In genomic region chr16:31452631-31453106, GRCh38 we compare ENCODE assay signal across 9 cellular contexts. TPM values are rescaled to one million over a fixed set of nuclear protein-coding genes. Genes with fewer than 3 reads are reported as not detected.
DNase-seq lines count a peak whose midpoint lies in the region; ATAC-seq, FAIRE-seq and TF ChIP-seq lines count a peak whose summit lies in the region.
"Had no signal": no experiment of that assay in that cellular context is flagged by ENCODE, and none has a peak within 500 bp of the region (broad histone marks: within the 10 kb centered on the region; RNA-seq: fewer than 3 reads in every experiment).

No MANE protein-coding gene starts in this region.

- H3K9ac ChIP-seq in HUES64 (ENCODE audit: low read depth, low read length) (no peak overlapping the region), keratinocyte (ENCODE audit: control insufficient read depth, extremely low read depth, insufficient read depth, low read length) (peak overlapping the region; percentile 62)

- TF ChIP-seq CTCF in body of pancreas (IDR thresholded peaks at IDR 0.05) (no peak), keratinocyte (optimal IDR thresholded peaks at IDR 0.05 in 1 of 3, IDR thresholded peaks at IDR 0.05 in 1 of 3, conservative IDR thresholded peaks at IDR 0.05 in 1 of 3; ENCODE audit: extremely low read depth in 1 of 3, insufficient read depth in 2 of 3, low read length in 3 of 3) (no peak), thoracic aorta (IDR thresholded peaks at IDR 0.05) (no peak), glutamatergic neuron (IDR thresholded peaks at IDR 0.05; ENCODE audit: partially characterized antibody, unreplicated experiment) (no peak)

- no peaks in the 10 kb centered on the region for H3K27me3 ChIP-seq in HUES64 (ENCODE audit: insufficient read depth, low read length)
- H3K27me3 ChIP-seq in body of pancreas, result no peaks in the 10 kb centered on the region
- no peaks in the 10 kb centered on the region for H3K27me3 ChIP-seq in keratinocyte (ENCODE audit: control insufficient read depth, extremely low read depth, insufficient read depth, low read length)
- no peaks in the 10 kb centered on the region for H3K27me3 ChIP-seq in thoracic aorta (replicated peaks; ENCODE audit: insufficient read depth)

- no peak overlapping the region for H2AFZ ChIP-seq in keratinocyte (ENCODE audit: control insufficient read depth, low read length)

- 0 out of 2 replicates have a peak, but pooled peaks cover 4% of the 10 kb centered on the region for H3K36me3 ChIP-seq in HUES64 (ENCODE audit: insufficient read depth, low read length)
- H3K36me3 ChIP-seq in body of pancreas (replicated peaks in 1 of 2; ENCODE audit: insufficient read depth in 1 of 2, low read depth in 2 of 2), result no peaks in the 10 kb centered on the region
- H3K36me3 ChIP-seq in keratinocyte (ENCODE audit: control insufficient read depth in 2 of 2, extremely low read depth in 1 of 2, insufficient read depth in 2 of 2, low read length in 2 of 2), result peaks cover 0 to 15% of the 10 kb centered on the region in 2 experiments
- H3K36me3 ChIP-seq in thoracic aorta, result no peaks in the 10 kb centered on the region

- no peak overlapping the region for H3K4me3 Mint-ChIP-seq in glutamatergic neuron (ENCODE audit: unreplicated experiment)

- H3K36me3 Mint-ChIP-seq in glutamatergic neuron (ENCODE audit: unreplicated experiment), result no peaks in the 10 kb centered on the region

- no peak for DNase-seq in body of pancreas
- no peak for DNase-seq in keratinocyte (ENCODE audit: low read depth, low spot score)
- no peak for DNase-seq in thoracic aorta (ENCODE audit: low spot score)
- DNase-seq in glutamatergic neuron, result no peak
- DNase-seq in DMS153 (lab: John Stamatoyannopoulos, UW), result no peak
- DNase-seq in T-helper 1 cell, result no peak
- DNase-seq in NCI-H1417 (lab: John Stamatoyannopoulos, UW), result no peak
- DNase-seq: NCI-H69 had no signal

- dilution Hi-C loops in keratinocyte (cut with MboI; ENCODE audit: extremely low pct_ligation_motif_present, low sequenced_read_pairs), result no loop called here

- peak overlapping the region; percentile 21; the same call in 1 of the 2 replicates for H3K27ac ChIP-seq in HUES64 (ENCODE audit: low read depth, low read length)
- peak overlapping the region in 2 of 4 donors; percentile 10 to 22 for H3K27ac ChIP-seq in body of pancreas
- H3K27ac ChIP-seq in keratinocyte (ENCODE audit: control insufficient read depth, insufficient read depth, low read length), result peak overlapping the region; percentile 95
- peak overlapping the region; percentile 79 to 82 for H3K27ac ChIP-seq in thoracic aorta

- peaks cover 23% of the 10 kb centered on the region for H3K4me1 Mint-ChIP-seq in glutamatergic neuron (ENCODE audit: low read depth, unreplicated experiment)

- peaks cover 27% of the 10 kb centered on the region for H3K79me2 ChIP-seq in keratinocyte (ENCODE audit: control insufficient read depth, insufficient read depth, low read length)

- peak; percentile 62 for FAIRE-seq in keratinocyte (lab: Jason Lieb, UNC)

- H3K4me3 ChIP-seq in HUES64 (ENCODE audit: low read length) (no peak overlapping the region), body of pancreas (no peak overlapping the region), keratinocyte (ENCODE audit: control insufficient read depth in 2 of 3, extremely low read depth in 1 of 3, insufficient read depth in 2 of 3, low read depth in 1 of 3, low read length in 3 of 3) (peak overlapping the region in 2 of 3 experiments; percentile 15 to 41), thoracic aorta (peak overlapping the region; percentile 40)

- H3K4me2 ChIP-seq in keratinocyte (ENCODE audit: control insufficient read depth, extremely low read depth, insufficient read depth, low read depth, low read length), result peak overlapping the region; percentile 80

- peaks cover 2% of the 10 kb centered on the region for H3K27me3 Mint-ChIP-seq in glutamatergic neuron (ENCODE audit: unreplicated experiment)

- no peaks in the 10 kb centered on the region for H3K9me3 ChIP-seq in HUES64 (ENCODE audit: insufficient read depth, low read depth, low read length)
- no peaks in the 10 kb centered on the region for H3K9me3 ChIP-seq in body of pancreas
- no peaks in the 10 kb centered on the region for H3K9me3 ChIP-seq in keratinocyte (ENCODE audit: control insufficient read depth, low read depth, low read length)
- H3K9me3 ChIP-seq in thoracic aorta, result no peaks in the 10 kb centered on the region

- H3K9me1 ChIP-seq in keratinocyte (ENCODE audit: control insufficient read depth, extremely low read depth, insufficient read depth, low read length), result peaks cover 6% of the 10 kb centered on the region

- peaks cover 8% of the 10 kb centered on the region for H4K20me1 ChIP-seq in keratinocyte (ENCODE audit: control insufficient read depth, extremely low read depth, insufficient read depth, low read length)

- no peak for TF ChIP-seq POLR2A in body of pancreas (IDR thresholded peaks at IDR 0.05)

- H3K4me1 ChIP-seq in HUES64 (ENCODE audit: insufficient read depth, low read length), result peaks cover 27% of the 10 kb centered on the region
- H3K4me1 ChIP-seq in body of pancreas, result peaks cover 56% of the 10 kb centered on the region
- peaks cover 57% of the 10 kb centered on the region for H3K4me1 ChIP-seq in keratinocyte (ENCODE audit: control insufficient read depth, extremely low read depth, insufficient read depth, low read length)
- H3K4me1 ChIP-seq in thoracic aorta (ENCODE audit: control insufficient read depth in 1 of 2, low read depth in 2 of 2), result peaks cover 53 to 63% of the 10 kb centered on the region in 2 donors

- intact Hi-C loops in body of pancreas (cut with DNase I), result no loop called here

- 48% methylated on average over 3 of the region's 3 CpGs for WGBS in HUES64
- 50 to 65% methylated on average over 3 of the region's 3 CpGs for WGBS in body of pancreas, 2 donors

- no peaks in the 10 kb centered on the region for H3K9me3 Mint-ChIP-seq in glutamatergic neuron (ENCODE audit: unreplicated experiment)

- peak; percentile 51 for ATAC-seq in body of pancreas
- ATAC-seq in thoracic aorta (ENCODE audit: insufficient number of reproducible peaks, low FRiP score, low read depth), result peak; percentile 37

- H3K27ac Mint-ChIP-seq in glutamatergic neuron (ENCODE audit: unreplicated experiment), result no peak overlapping the region

RNA-seq across cellular contexts. Expression of gene ARMC5, which starts 6.6 kb away (rescaled TPM):
- polyA plus RNA-seq in HUES64 (2013, experiment 1 of 2), result 6.2 TPM
- 6.7 TPM for polyA plus RNA-seq in HUES64 (2013, experiment 2 of 2)
- total RNA-seq in body of pancreas, result 10 to 100 TPM in 1 of 2 donors, 1 to 10 TPM in 1; 4.2 to 13.2 TPM
- 3.0 to 4.4 TPM (median 3.8 TPM) in 3 replicates for polyA plus RNA-seq in keratinocyte
- polyA plus RNA-seq in keratinocyte (2011; ENCODE audit: low read depth), result 6.1 TPM
- polyA plus RNA-seq in keratinocyte (2011; cell fraction: cytosol; rRNA removed), result 1.2 and 3.6 TPM in 2 replicates
- 8.9 and 12.5 TPM in 2 replicates for polyA plus RNA-seq in keratinocyte (2011; cell fraction: nucleus; rRNA removed)
- 6.2 and 7.6 TPM in 2 replicates for polyA plus RNA-seq in keratinocyte (2012; ENCODE audit: low replicate concordance)
- 1.9 to 10.4 TPM (median 3.2 TPM) in 3 replicates for polyA minus RNA-seq in keratinocyte
- 9.0 TPM for polyA minus RNA-seq in keratinocyte (2011; cell fraction: cytosol; rRNA and poly(A)+ RNA removed)
- 6.1 and 9.2 TPM in 2 replicates for polyA minus RNA-seq in keratinocyte (2011; cell fraction: nucleus; rRNA and poly(A)+ RNA removed)
- total RNA-seq in thoracic aorta, result 10 to 100 TPM in 1 of 2 donors, 1 to 10 TPM in 1; 8.8 to 10.8 TPM
- total RNA-seq in glutamatergic neuron (ENCODE audit: unreplicated experiment), result 15.8 TPM

RNA-seq across cellular contexts. Expression of gene ZNF843, which starts 10.1 kb away (rescaled TPM):
- polyA plus RNA-seq in HUES64 (2013, experiment 1 of 2), result 0.25 TPM
- 0.82 TPM for polyA plus RNA-seq in HUES64 (2013, experiment 2 of 2)
- total RNA-seq in body of pancreas (1 to 10 TPM; 3.6 to 4.7 TPM), thoracic aorta (1 to 10 TPM; 1.1 to 1.9 TPM), glutamatergic neuron (ENCODE audit: unreplicated experiment) (1.1 TPM)
- 0.08 to 0.12 TPM (median 0.10 TPM) in 3 replicates for polyA plus RNA-seq in keratinocyte
- polyA plus RNA-seq in keratinocyte (2011; ENCODE audit: low read depth), result 0.12 TPM
- polyA plus RNA-seq in keratinocyte (2011; cell fraction: cytosol; rRNA removed), result 0.06 and 0.18 TPM in 2 replicates
- polyA plus RNA-seq in keratinocyte (2011; cell fraction: nucleus; rRNA removed), result 0.14 and 0.23 TPM in 2 replicates
- 0.13 and 0.48 TPM in 2 replicates for polyA plus RNA-seq in keratinocyte (2012; ENCODE audit: low replicate concordance)
- polyA minus RNA-seq in keratinocyte, result 0.07 TPM in 1 of 3 replicates, not detected in the others
- polyA minus RNA-seq in keratinocyte (2011; cell fraction: cytosol; rRNA and poly(A)+ RNA removed), result not detected
- 0.32 TPM in 1 of 2 replicates, not detected in the other for polyA minus RNA-seq in keratinocyte (2011; cell fraction: nucleus; rRNA and poly(A)+ RNA removed)

RNA-seq across cellular contexts. Expression of gene TGFB1I1, which starts 19.3 kb away (rescaled TPM):
- 6.2 TPM for polyA plus RNA-seq in HUES64 (2013, experiment 1 of 2)
- 7.0 TPM for polyA plus RNA-seq in HUES64 (2013, experiment 2 of 2)
- total RNA-seq in body of pancreas, result 10 to 100 TPM in 1 of 2 donors, 1 to 10 TPM in 1; 8.6 to 16.6 TPM
- 3.7 to 14.0 TPM (median 5.5 TPM) in 3 replicates for polyA plus RNA-seq in keratinocyte
- polyA plus RNA-seq in keratinocyte (2011; ENCODE audit: low read depth), result 1.1 TPM
- 9.0 and 12.1 TPM in 2 replicates for polyA plus RNA-seq in keratinocyte (2011; cell fraction: cytosol; rRNA removed)
- 11.4 and 14.5 TPM in 2 replicates for polyA plus RNA-seq in keratinocyte (2011; cell fraction: nucleus; rRNA removed)
- polyA plus RNA-seq in keratinocyte (2012; ENCODE audit: low replicate concordance), result 4.3 and 20.4 TPM in 2 replicates
- 4.4 to 17.5 TPM (median 5.2 TPM) in 3 replicates for polyA minus RNA-seq in keratinocyte
- polyA minus RNA-seq in keratinocyte (2011; cell fraction: cytosol; rRNA and poly(A)+ RNA removed), result 17.8 TPM
- 2.8 and 5.0 TPM in 2 replicates for polyA minus RNA-seq in keratinocyte (2011; cell fraction: nucleus; rRNA and poly(A)+ RNA removed)
- total RNA-seq in thoracic aorta, result 100 to 1,000 TPM; 192 to 231 TPM
- total RNA-seq in glutamatergic neuron (ENCODE audit: unreplicated experiment), result 19.2 TPM

RNA-seq across cellular contexts. Expression of gene COX6A2, which starts 24.5 kb away (rescaled TPM):
- polyA plus RNA-seq in HUES64 (2013, experiment 1 of 2), result not detected
- not detected for polyA plus RNA-seq in HUES64 (2013, experiment 2 of 2)
- total RNA-seq in body of pancreas (not detected), thoracic aorta (not detected), glutamatergic neuron (ENCODE audit: unreplicated experiment) (not detected)
- polyA plus RNA-seq in keratinocyte, result not detected in 3 replicates
- polyA plus RNA-seq in keratinocyte (2011; ENCODE audit: low read depth), result not detected
- not detected in 2 replicates for polyA plus RNA-seq in keratinocyte (2011; cell fraction: cytosol; rRNA removed)
- polyA plus RNA-seq in keratinocyte (2011; cell fraction: nucleus; rRNA removed), result not detected in 2 replicates
- polyA plus RNA-seq in keratinocyte (2012; ENCODE audit: low replicate concordance), result not detected in 2 replicates
- not detected in 3 replicates for polyA minus RNA-seq in keratinocyte
- not detected for polyA minus RNA-seq in keratinocyte (2011; cell fraction: cytosol; rRNA and poly(A)+ RNA removed)
- not detected in 2 replicates for polyA minus RNA-seq in keratinocyte (2011; cell fraction: nucleus; rRNA and poly(A)+ RNA removed)

RNA-seq across cellular contexts. Expression of gene SLC5A2, which starts 30.3 kb away (rescaled TPM):
- polyA plus RNA-seq in HUES64 (2013, experiment 1 of 2), result 0.40 TPM
- 0.38 TPM for polyA plus RNA-seq in HUES64 (2013, experiment 2 of 2)
- total RNA-seq in body of pancreas (under 1 TPM in 1 of 2 donors, not detected in 1; 0.26 TPM), thoracic aorta (under 1 TPM in 1 of 2 donors, not detected in 1; 0.85 TPM), glutamatergic neuron (ENCODE audit: unreplicated experiment) (not detected)
- polyA plus RNA-seq in keratinocyte, result 0.03 TPM in 2 of 3 replicates, not detected in the other
- not detected for polyA plus RNA-seq in keratinocyte (2011; ENCODE audit: low read depth)
- not detected in 2 replicates for polyA plus RNA-seq in keratinocyte (2011; cell fraction: cytosol; rRNA removed)
- polyA plus RNA-seq in keratinocyte (2011; cell fraction: nucleus; rRNA removed), result 0.04 TPM in 1 of 2 replicates, not detected in the other
- polyA plus RNA-seq in keratinocyte (2012; ENCODE audit: low replicate concordance), result 0.89 TPM in 1 of 2 replicates, not detected in the other
- polyA minus RNA-seq in keratinocyte, result not detected in 3 replicates
- not detected for polyA minus RNA-seq in keratinocyte (2011; cell fraction: cytosol; rRNA and poly(A)+ RNA removed)
- polyA minus RNA-seq in keratinocyte (2011; cell fraction: nucleus; rRNA and poly(A)+ RNA removed), result not detected in 2 replicates

Comparison
In these comparisons a context has a peak if more than half of its experiments do, and no peak if none do; other contexts are left out.
1. H3K4me3 ChIP-seq: peak in keratinocyte (2 of 3) and thoracic aorta (single experiment); none in HUES64 (single experiment) and body of pancreas (0 of 2).